9 cellular contexts compared by ENCODE assay signal in the genomic region with DNA sequence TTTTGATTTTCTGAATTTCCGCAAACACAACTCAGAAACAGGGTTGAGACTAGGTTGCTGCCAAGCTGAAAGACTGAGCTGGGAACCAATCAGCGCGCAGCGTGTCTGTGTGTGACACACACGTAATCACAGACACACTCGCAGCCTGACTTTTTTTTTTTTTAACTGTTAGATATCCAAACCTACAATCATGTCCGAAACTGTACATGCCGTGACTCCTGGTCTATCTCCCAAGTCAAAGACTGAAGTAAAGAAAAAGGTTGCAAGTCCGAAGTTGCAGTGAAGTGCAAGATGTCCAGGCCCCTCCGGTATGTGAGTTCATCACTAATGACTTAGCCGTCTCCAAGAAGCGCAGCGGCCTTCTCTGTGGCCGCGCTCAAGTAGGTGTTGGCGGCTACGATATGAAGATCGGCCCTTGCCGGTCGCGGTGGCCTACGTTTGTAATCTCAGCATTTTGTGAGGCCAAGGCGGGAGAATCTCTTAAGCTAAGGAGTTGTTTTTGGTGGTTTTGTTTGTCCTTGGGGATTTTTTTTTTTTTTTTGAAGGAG.
A peak's percentile ranks its signal among the peaks of the same experiment; 100 is the strongest.
DNase-seq lines count a peak whose midpoint lies in the region; ATAC-seq, FAIRE-seq and TF ChIP-seq lines count a peak whose summit lies in the region.
"Had no signal": no experiment of that assay in that cellular context is flagged by ENCODE, and none has a peak within 500 bp of the region (broad histone marks: within the 10 kb centered on the region; RNA-seq: fewer than 3 reads in every experiment).

No MANE protein-coding gene starts in this region.

- H3K9me3 Mint-ChIP-seq in CD4-positive, alpha-beta memory T cell, result peaks cover 0 to 8% (median 0%) of the 10 kb centered on the region in 8 donors
- H3K9me3 Mint-ChIP-seq in central memory CD8-positive, alpha-beta T cell, result no peaks in the 10 kb centered on the region

- ATAC-seq in GM21576 (IDR thresholded peaks at IDR 0.05; ENCODE audit: unreplicated experiment), result peak; percentile 32
- ATAC-seq in central memory CD8-positive, alpha-beta T cell (replicated peaks; ENCODE audit: extremely low read depth, poor library complexity, severe bottlenecking), result peak; percentile 56

- peak overlapping the region; percentile 94 to 99 (median 97) for H3K4me3 Mint-ChIP-seq in CD4-positive, alpha-beta memory T cell
- H3K4me3 Mint-ChIP-seq in central memory CD8-positive, alpha-beta T cell, result peak overlapping the region; percentile 93

- 1 to 8% (median 3%) methylated on average over 23 of the region's 23 CpGs for WGBS in small intestine, 3 donors

- no peaks in the 10 kb centered on the region for H3K27me3 Mint-ChIP-seq in CD4-positive, alpha-beta memory T cell
- no peaks in the 10 kb centered on the region for H3K27me3 Mint-ChIP-seq in central memory CD8-positive, alpha-beta T cell

- H3K4me3 ChIP-seq in CD4-positive, alpha-beta memory T cell (ENCODE audit: low read length in 2 of 2), result peak overlapping the region; percentile 71 to 83
- peak overlapping the region; percentile 55 to 82 for H3K4me3 ChIP-seq in small intestine (ENCODE audit: low read depth in 1 of 2, low read length in 2 of 2)

- H3K36me3 Mint-ChIP-seq in CD4-positive, alpha-beta memory T cell, result peaks cover 0 to 24% of the 10 kb centered on the region in 2 donors
- peaks cover 41% of the 10 kb centered on the region for H3K36me3 Mint-ChIP-seq in central memory CD8-positive, alpha-beta T cell (ENCODE audit: insufficient read depth)

- peak; percentile 84 to 94 (median 90) for DNase-seq in CD4-positive, alpha-beta memory T cell
- DNase-seq in NCI-H2029 treated with DMSO at 0.1 percent for 48 hours (lab: John Stamatoyannopoulos, UW) (peak; percentile 77), iris pigment epithelial cell (ENCODE audit: low read depth) (peak; percentile 96), small intestine (peak; percentile 96), HEK293T (ENCODE audit: extremely low spot score) (no peak)
- peak; percentile 66 for DNase-seq in activated CD4-positive, CD25-positive, alpha-beta regulatory T cell treated with anti-CD3 and anti-CD28 coated beads, Interleukin-2, amount 50 U/mL, for 16 hours (ENCODE audit: low read depth, low spot score)
- DNase-seq in central memory CD8-positive, alpha-beta T cell (ENCODE audit: low spot score in 2 of 2), result peak; percentile 54 to 79

- POLR2A ChIA-PET in CD4-positive, alpha-beta memory T cell (lab: Charles Lee; ENCODE audit: partially characterized antibody), result interaction anchor here (0.5 to 25.6 kb wide), 33 partner anchors 9 to 1698 kb away, joined by 3 to 2476 read pairs (median 55); a partner anchor contains a TSS
- POLR2A ChIA-PET in HEK293T (lab: Yijun Ruan, JAX), result interaction anchor here (1.1 to 5.2 kb wide), 3 partner anchors 7 to 133 kb away, joined by 3 to 167 read pairs (median 3); a partner anchor contains a TSS

- CTCF ChIA-PET in CD4-positive, alpha-beta memory T cell (lab: Charles Lee; ENCODE audit: partially characterized antibody), result interaction anchor here (0.6 to 6.2 kb wide), 10 partner anchors 8 to 170 kb away, joined by 3 to 63 read pairs (median 30); a partner anchor contains a TSS
- CTCF ChIA-PET in HEK293T (lab: Yijun Ruan, JAX), result no interaction called here

- peak overlapping the region; percentile 96 to 100 (median 98) for H3K27ac Mint-ChIP-seq in CD4-positive, alpha-beta memory T cell
- H3K27ac Mint-ChIP-seq in central memory CD8-positive, alpha-beta T cell (ENCODE audit: low read depth), result peak overlapping the region; percentile 94

- H3K4me1 Mint-ChIP-seq in CD4-positive, alpha-beta memory T cell, result peaks cover 23 to 57% (median 37%) of the 10 kb centered on the region in 4 donors
- H3K4me1 Mint-ChIP-seq in central memory CD8-positive, alpha-beta T cell, result peaks cover 41% of the 10 kb centered on the region

- H3K9me3 ChIP-seq in CD4-positive, alpha-beta memory T cell (ENCODE audit: control insufficient read depth in 1 of 2, low read length in 2 of 2), result no peaks in the 10 kb centered on the region
- no peaks in the 10 kb centered on the region for H3K9me3 ChIP-seq in small intestine (ENCODE audit: control insufficient read depth, low read depth)

- intact Hi-C loops in CD4-positive, alpha-beta memory T cell (cut with micrococcal nuclease), result loop anchor here (1.0 to 5.0 kb wide), 3 partner anchors 9 to 1697 kb away; a partner anchor contains a TSS

- no peaks in the 10 kb centered on the region for H3K27me3 ChIP-seq in CD4-positive, alpha-beta memory T cell (ENCODE audit: insufficient read depth, low read length)
- H3K27me3 ChIP-seq in small intestine (ENCODE audit: control insufficient read depth in 2 of 2, insufficient read depth in 2 of 2, low read length in 2 of 2), result no peaks in the 10 kb centered on the region

- FAIRE-seq in small intestine (lab: Jason Lieb, UNC), result no peak
- FAIRE-seq: colon had no signal

- H3K4me1 ChIP-seq in CD4-positive, alpha-beta memory T cell (ENCODE audit: insufficient read depth, low read length), result peaks cover 42% of the 10 kb centered on the region
- no peaks in the 10 kb centered on the region for H3K4me1 ChIP-seq in small intestine (ENCODE audit: control insufficient read depth in 2 of 2, insufficient read depth in 1 of 2, low read depth in 1 of 2, low read length in 1 of 2)

- H3K36me3 ChIP-seq in CD4-positive, alpha-beta memory T cell (ENCODE audit: insufficient read depth, low read length), result no peaks in the 10 kb centered on the region
- no peaks in the 10 kb centered on the region for H3K36me3 ChIP-seq in small intestine (ENCODE audit: control insufficient read depth in 2 of 2, insufficient read depth in 2 of 2, low read length in 2 of 2)

- H3K27ac ChIP-seq in CD4-positive, alpha-beta memory T cell (ENCODE audit: low read depth, low read length), result peak overlapping the region; percentile 84
- H3K27ac ChIP-seq in small intestine (ENCODE audit: low read depth in 1 of 2, low read length in 1 of 2), result peak overlapping the region; percentile 94 to 95

TF ChIP-seq in HEK293T, 16 proteins besides CTCF, POLR2A, EP300 and RAD21:
- TF ChIP-seq ZNF384 (IDR thresholded peaks at IDR 0.05) (no peak), CTBP1 (IDR thresholded peaks at IDR 0.05; ENCODE audit: borderline replicate concordance) (no peak), L3MBTL2 (conservative IDR thresholded peaks at IDR 0.05) (no peak), BHLHE40 (IDR thresholded peaks at IDR 0.05; ENCODE audit: borderline replicate concordance) (no peak), FOXK2 (IDR thresholded peaks at IDR 0.05) (no peak), ELF4 (IDR thresholded peaks at IDR 0.05) (no peak), FOXM1 (IDR thresholded peaks at IDR 0.05; ENCODE audit: borderline replicate concordance) (no peak), ARNT (IDR thresholded peaks at IDR 0.05) (no peak)
